10 cellular contexts compared by ENCODE assay signal in genomic region chr10:100008142-100008522, GRCh38. TPM values are rescaled to one million over a fixed set of nuclear protein-coding genes. Genes with fewer than 3 reads are reported as not detected.
A peak's percentile ranks its signal among the peaks of the same experiment; 100 is the strongest.
DNase-seq lines count a peak whose midpoint lies in the region; ATAC-seq and TF ChIP-seq lines count a peak whose summit lies in the region.
"Had no signal": no experiment of that assay in that cellular context is flagged by ENCODE, and none has a peak within 500 bp of the region (broad histone marks: within the 10 kb centered on the region; RNA-seq: fewer than 3 reads in every experiment).

No MANE protein-coding gene starts in this region.

- in situ Hi-C loops in astrocyte of the cerebellum (cut with HindIII; ENCODE audit: low sequenced_read_pairs), result no loop called here

- H3K4me3 Mint-ChIP-seq in activated naive CD4-positive, alpha-beta T cell treated with anti-CD3 and anti-CD28 coated beads, Interleukin-2, amount 50 U/mL, for 24 hours, result peak overlapping the region; percentile 86

- peaks cover 8 to 61% of the 10 kb centered on the region in 2 donors for H3K4me1 ChIP-seq in left lung
- peaks cover 11 to 18% of the 10 kb centered on the region in 2 donors for H3K4me1 ChIP-seq in uterus

- ATAC-seq in left lung, result no peak
- no peak for ATAC-seq in HG02642 (IDR thresholded peaks at IDR 0.05; ENCODE audit: poor library complexity, unreplicated experiment)

- no peak for TF ChIP-seq POLR2A in uterus (IDR thresholded peaks at IDR 0.05)

- intact Hi-C loops in left lung (cut with DNase I) (no loop called here), uterus (cut with DNase I; ENCODE audit: low total_unique reads) (no loop called here)

- H3K27me3 ChIP-seq in left lung, result no peaks in the 10 kb centered on the region
- H3K27me3 ChIP-seq in uterus, result no peaks in the 10 kb centered on the region

- H3K4me3 ChIP-seq in astrocyte of the cerebellum (ENCODE audit: low read depth, low read length) (peak overlapping the region; percentile 88), left lung (peak overlapping the region; percentile 65 to 75), uterus (peak overlapping the region; percentile 58 to 59)

- no peaks in the 10 kb centered on the region for H3K36me3 Mint-ChIP-seq in activated naive CD4-positive, alpha-beta T cell treated with anti-CD3 and anti-CD28 coated beads, Interleukin-2, amount 50 U/mL, for 24 hours

- H3K27ac ChIP-seq in left lung, result peak overlapping the region in 1 of 2 donors; percentile 77
- peak overlapping the region; percentile 79 to 92 for H3K27ac ChIP-seq in uterus

- no peaks in the 10 kb centered on the region for H3K9me3 Mint-ChIP-seq in activated naive CD4-positive, alpha-beta T cell treated with anti-CD3 and anti-CD28 coated beads, Interleukin-2, amount 50 U/mL, for 24 hours

- H3K27ac Mint-ChIP-seq in activated naive CD4-positive, alpha-beta T cell treated with anti-CD3 and anti-CD28 coated beads, Interleukin-2, amount 50 U/mL, for 24 hours, result no peak overlapping the region

- H3K4me1 Mint-ChIP-seq in activated naive CD4-positive, alpha-beta T cell treated with anti-CD3 and anti-CD28 coated beads, Interleukin-2, amount 50 U/mL, for 24 hours, result peaks cover 53% of the 10 kb centered on the region

- H3K36me3 ChIP-seq in left lung, result no peaks in the 10 kb centered on the region
- no peaks in the 10 kb centered on the region for H3K36me3 ChIP-seq in uterus

- H3K27me3 Mint-ChIP-seq in activated naive CD4-positive, alpha-beta T cell treated with anti-CD3 and anti-CD28 coated beads, Interleukin-2, amount 50 U/mL, for 24 hours, result no peaks in the 10 kb centered on the region

- TF ChIP-seq CTCF in astrocyte of the cerebellum (IDR thresholded peaks at IDR 0.05; ENCODE audit: low read depth, low read length, missing control alignments) (no peak), left lung (IDR thresholded peaks at IDR 0.05) (no peak), uterus (IDR thresholded peaks at IDR 0.05) (no peak)

- DNase-seq in activated naive CD4-positive, alpha-beta T cell treated with Interleukin-2 at 50 U/mL for 16 hours, result no peak
- DNase-seq in astrocyte of the cerebellum (ENCODE audit: low read depth) (no peak), left lung (no peak), uterus (no peak), Ammon's horn (ENCODE audit: low spot score) (no peak), NCI-H2227 treated with DMSO at 0.1 percent for 48 hours (lab: John Stamatoyannopoulos, UW) (no peak)
- DNase-seq: cortex of kidney, DMS79 had no signal

- no peaks in the 10 kb centered on the region for H3K9me3 ChIP-seq in left lung
- no peaks in the 10 kb centered on the region for H3K9me3 ChIP-seq in uterus

RNA-seq across cellular contexts. Expression of gene DNMBP, which starts 1.6 kb away (rescaled TPM):
- total RNA-seq in left lung (10 to 100 TPM; 14.8 to 15.8 TPM), uterus (10 to 100 TPM in 3 of 4 donors, 1 to 10 TPM in 1; 5.9 to 34.9 (median 22.4) TPM)
